9 cellular contexts compared by ENCODE assay signal in genomic region chr20:62704341-62704948, GRCh38. TPM values are rescaled to one million over a fixed set of nuclear protein-coding genes. Genes with fewer than 3 reads are reported as not detected.
DNase-seq lines count a peak whose midpoint lies in the region; ATAC-seq and TF ChIP-seq lines count a peak whose summit lies in the region.
"Had no signal": no experiment of that assay in that cellular context is flagged by ENCODE, and none has a peak within 500 bp of the region (broad histone marks: within the 10 kb centered on the region; RNA-seq: fewer than 3 reads in every experiment).

No MANE protein-coding gene starts in this region.

- no peaks in the 10 kb centered on the region for H3K9me3 Mint-ChIP-seq in activated CD4-positive, alpha-beta T cell treated with anti-CD3 and anti-CD28 coated beads for 36 hours (ENCODE audit: low read depth)
- no peaks in the 10 kb centered on the region for H3K9me3 Mint-ChIP-seq in activated T-helper 1 cell treated with anti-CD3 and anti-CD28 coated beads, Interleukin-12 subunit alpha, Interleukin-12 subunit beta, Interleukin-2, Interleukin-4 antibody, amounts not matched to agents 30 ng/mL and 10 ng/mL and 1 ng/mL, durations not matched to agents 14 hours and 24 hours and 36 hours
- H3K9me3 Mint-ChIP-seq: dendritic cell treated with granulocyte-macrophage colony-stimulating factor and Interleukin-4, amounts not matched to agents 40 ng/mL and 50 ng/mL, for 4 days had no signal

- H3K4me1 ChIP-seq in body of pancreas = peaks cover 11% of the 10 kb centered on the region
- peaks cover 0 to 3% (median 1%) of the 10 kb centered on the region in 4 donors for H3K4me1 ChIP-seq in liver (ENCODE audit: control insufficient read depth in 4 of 4, insufficient read depth in 4 of 4, low read length in 3 of 4)

- TF ChIP-seq CTCF in body of pancreas (IDR thresholded peaks at IDR 0.05) (no peak), liver (IDR thresholded peaks at IDR 0.05; ENCODE audit: low read depth, low read length, missing input control) (no peak)

- no peaks in the 10 kb centered on the region for H3K36me3 Mint-ChIP-seq in activated CD4-positive, alpha-beta T cell treated with anti-CD3 and anti-CD28 coated beads for 36 hours (ENCODE audit: low read depth)
- no peaks in the 10 kb centered on the region for H3K36me3 Mint-ChIP-seq in activated T-helper 1 cell treated with anti-CD3 and anti-CD28 coated beads, Interleukin-12 subunit alpha, Interleukin-12 subunit beta, Interleukin-2, Interleukin-4 antibody, amounts not matched to agents 30 ng/mL and 10 ng/mL and 1 ng/mL, durations not matched to agents 14 hours and 24 hours and 36 hours (ENCODE audit: low read depth)

- peaks cover 7% of the 10 kb centered on the region for H3K4me1 Mint-ChIP-seq in activated CD4-positive, alpha-beta T cell treated with anti-CD3 and anti-CD28 coated beads for 36 hours
- H3K4me1 Mint-ChIP-seq in activated T-helper 1 cell treated with anti-CD3 and anti-CD28 coated beads, Interleukin-12 subunit alpha, Interleukin-12 subunit beta, Interleukin-2, Interleukin-4 antibody, amounts not matched to agents 30 ng/mL and 10 ng/mL and 1 ng/mL, durations not matched to agents 14 hours and 24 hours and 36 hours (ENCODE audit: low read depth) = no peaks in the 10 kb centered on the region

- no peak for TF ChIP-seq POLR2A in body of pancreas (IDR thresholded peaks at IDR 0.05)

- ATAC-seq in body of pancreas (peak; percentile 54), GM19324 (IDR thresholded peaks at IDR 0.05; ENCODE audit: low FRiP score, unreplicated experiment) (no peak), HG02610 (IDR thresholded peaks at IDR 0.05; ENCODE audit: unreplicated experiment) (no peak)
- ATAC-seq in activated CD4-positive, alpha-beta T cell treated with anti-CD3 and anti-CD28 coated beads for 36 hours = no peak

- H3K27me3 Mint-ChIP-seq in activated CD4-positive, alpha-beta T cell treated with anti-CD3 and anti-CD28 coated beads for 36 hours = peaks cover 13% of the 10 kb centered on the region
- H3K27me3 Mint-ChIP-seq in activated T-helper 1 cell treated with anti-CD3 and anti-CD28 coated beads, Interleukin-12 subunit alpha, Interleukin-12 subunit beta, Interleukin-2, Interleukin-4 antibody, amounts not matched to agents 30 ng/mL and 10 ng/mL and 1 ng/mL, durations not matched to agents 14 hours and 24 hours and 36 hours (ENCODE audit: insufficient read depth) = peaks cover 26% of the 10 kb centered on the region

- POLR2A ChIA-PET in activated CD4-positive, alpha-beta T cell treated with anti-CD3 and anti-CD28 coated beads for 36 hours (lab: Charles Lee) = no interaction called here

- no peak for TF ChIP-seq RAD21 in liver (IDR thresholded peaks at IDR 0.05)

- no peaks in the 10 kb centered on the region for H3K9me3 ChIP-seq in body of pancreas
- no peaks in the 10 kb centered on the region for H3K9me3 ChIP-seq in liver (ENCODE audit: control insufficient read depth in 4 of 4, low read length in 3 of 4)

- CTCF ChIA-PET in activated CD4-positive, alpha-beta T cell treated with anti-CD3 and anti-CD28 coated beads for 36 hours (lab: Charles Lee) = interaction anchor here (0.7 to 1.4 kb wide), 5 partner anchors 36 to 590 kb away, joined by 3 to 4 read pairs (median 4); no protein-coding TSS in a partner anchor

- no peaks in the 10 kb centered on the region for H3K36me3 ChIP-seq in body of pancreas (replicated peaks in 1 of 2; ENCODE audit: insufficient read depth in 1 of 2, low read depth in 2 of 2)
- no peaks in the 10 kb centered on the region for H3K36me3 ChIP-seq in liver (ENCODE audit: control insufficient read depth in 4 of 4, insufficient read depth in 3 of 4, low read depth in 1 of 4, low read length in 3 of 4)

- H3K4me3 Mint-ChIP-seq in activated CD4-positive, alpha-beta T cell treated with anti-CD3 and anti-CD28 coated beads for 36 hours = no peak overlapping the region
- no peak overlapping the region for H3K4me3 Mint-ChIP-seq in activated T-helper 1 cell treated with anti-CD3 and anti-CD28 coated beads, Interleukin-12 subunit alpha, Interleukin-12 subunit beta, Interleukin-2, Interleukin-4 antibody, amounts not matched to agents 30 ng/mL and 10 ng/mL and 1 ng/mL, durations not matched to agents 14 hours and 24 hours and 36 hours
- H3K4me3 Mint-ChIP-seq: dendritic cell treated with granulocyte-macrophage colony-stimulating factor and Interleukin-4, amounts not matched to agents 40 ng/mL and 50 ng/mL, for 4 days had no signal

- H3K4me3 ChIP-seq in body of pancreas = no peak overlapping the region
- H3K4me3 ChIP-seq in liver (ENCODE audit: low read depth in 1 of 3, low read length in 3 of 3) = no peak overlapping the region

- intact Hi-C loops in body of pancreas (cut with DNase I) = no loop called here
- intact Hi-C loops in activated CD4-positive, alpha-beta T cell treated with anti-CD3 and anti-CD28 coated beads for 36 hours (cut with DNase I, micrococcal nuclease) = no loop called here
- intact Hi-C loops in activated T-helper 1 cell treated with anti-CD3 and anti-CD28 coated beads, Interleukin-12 subunit alpha, Interleukin-12 subunit beta, Interleukin-2, Interleukin-4 antibody, amounts not matched to agents 30 ng/mL and 10 ng/mL and 1 ng/mL, durations not matched to agents 14 hours and 24 hours and 36 hours (cut with micrococcal nuclease) = no loop called here

- H3K27ac ChIP-seq in body of pancreas (no peak overlapping the region), liver (ENCODE audit: low read depth in 1 of 2, low read length in 2 of 2) (no peak overlapping the region)

- no peak overlapping the region for H3K9ac ChIP-seq in liver (ENCODE audit: low read depth in 1 of 2, low read length in 2 of 2)

- DNase-seq in DMS 273 (lab: John Stamatoyannopoulos, UW; ENCODE audit: unreplicated experiment) = peak; percentile 98
- peak; percentile 93 for DNase-seq in NCI-H2107 treated with DMSO at 0.1 percent for 48 hours (lab: John Stamatoyannopoulos, UW; ENCODE audit: unreplicated experiment)
- DNase-seq in body of pancreas = peak; percentile 67 to 87 (median 82)
- no peak for DNase-seq in activated CD4-positive, alpha-beta T cell treated with anti-CD3 and anti-CD28 coated beads for 36 hours
- DNase-seq in activated T-helper 1 cell treated with anti-CD3 and anti-CD28 coated beads, Interleukin-12 subunit alpha, Interleukin-12 subunit beta, Interleukin-2, Interleukin-4 antibody, amounts not matched to agents 30 ng/mL and 10 ng/mL and 1 ng/mL, durations not matched to agents 14 hours and 24 hours and 36 hours (ENCODE audit: low spot score) = no peak

- H3K27ac Mint-ChIP-seq in activated CD4-positive, alpha-beta T cell treated with anti-CD3 and anti-CD28 coated beads for 36 hours = no peak overlapping the region
- H3K27ac Mint-ChIP-seq in activated T-helper 1 cell treated with anti-CD3 and anti-CD28 coated beads, Interleukin-12 subunit alpha, Interleukin-12 subunit beta, Interleukin-2, Interleukin-4 antibody, amounts not matched to agents 30 ng/mL and 10 ng/mL and 1 ng/mL, durations not matched to agents 14 hours and 24 hours and 36 hours = no peak overlapping the region
- H3K27ac Mint-ChIP-seq: dendritic cell treated with granulocyte-macrophage colony-stimulating factor and Interleukin-4, amounts not matched to agents 40 ng/mL and 50 ng/mL, for 4 days had no signal

- no peaks in the 10 kb centered on the region for H3K27me3 ChIP-seq in body of pancreas
- peaks cover 0 to 5% (median 0%) of the 10 kb centered on the region in 4 donors for H3K27me3 ChIP-seq in liver (ENCODE audit: control insufficient read depth in 4 of 4, insufficient read depth in 4 of 4, low read length in 3 of 4)

- 15 to 19% methylated on average over 18 to 21 of the region's 21 CpGs for WGBS in body of pancreas, 2 donors
- 45% methylated on average over 21 of the region's 21 CpGs for whole genome bisulfite sequencing in liver

TF ChIP-seq in liver, 16 proteins besides CTCF, POLR2A, EP300 and RAD21:
- TF ChIP-seq JUND (IDR thresholded peaks at IDR 0.05) (no peak), NR2F2 (IDR thresholded peaks at IDR 0.05) (peak; percentile 51), FOXA1 (IDR thresholded peaks at IDR 0.05) (no peak), FOXA2 (IDR thresholded peaks at IDR 0.05) (no peak), EGR1 (IDR thresholded peaks at IDR 0.05; ENCODE audit: low read depth in 2 of 2) (no peak), YY1 (IDR thresholded peaks at IDR 0.05) (no peak), HNF4A (conservative IDR thresholded peaks at IDR 0.05) (no peak)

RNA-seq across cellular contexts. Expression of gene NTSR1, which starts 4.2 kb away (rescaled TPM):
- total RNA-seq in body of pancreas (not detected), liver (under 1 TPM; 0.08 to 0.33 TPM)
- polyA plus RNA-seq in liver = under 1 TPM in 1 of 2 donors, not detected in 1; 0.03 TPM
- total RNA-seq in activated CD4-positive, alpha-beta T cell treated with anti-CD3 and anti-CD28 coated beads for 36 hours = under 1 TPM; 0.07 to 0.14 TPM
- not detected in 2 replicates for total RNA-seq in activated T-helper 1 cell treated with anti-CD3 and anti-CD28 coated beads, Interleukin-12 subunit alpha, Interleukin-12 subunit beta, Interleukin-2, Interleukin-4 antibody, amounts not matched to agents 30 ng/mL and 10 ng/mL and 1 ng/mL, durations not matched to agents 14 hours and 24 hours and 36 hours

Comparison
In these comparisons a context has a peak if more than half of its experiments do, and no peak if none do; other contexts are left out.
1. DNase-seq: peak in DMS 273 (single experiment), NCI-H2107 treated with DMSO at 0.1 percent for 48 hours (single experiment) and body of pancreas (4 of 4); none in activated CD4-positive, alpha-beta T cell treated with anti-CD3 and anti-CD28 coated beads for 36 hours (single experiment) and activated T-helper 1 cell treated with anti-CD3 and anti-CD28 coated beads, Interleukin-12 subunit alpha, Interleukin-12 subunit beta, Interleukin-2, Interleukin-4 antibody, amounts not matched to agents 30 ng/mL and 10 ng/mL and 1 ng/mL, durations not matched to agents 14 hours and 24 hours and 36 hours (single experiment).